8 cellular contexts compared by ENCODE assay signal in the genomic region with DNA sequence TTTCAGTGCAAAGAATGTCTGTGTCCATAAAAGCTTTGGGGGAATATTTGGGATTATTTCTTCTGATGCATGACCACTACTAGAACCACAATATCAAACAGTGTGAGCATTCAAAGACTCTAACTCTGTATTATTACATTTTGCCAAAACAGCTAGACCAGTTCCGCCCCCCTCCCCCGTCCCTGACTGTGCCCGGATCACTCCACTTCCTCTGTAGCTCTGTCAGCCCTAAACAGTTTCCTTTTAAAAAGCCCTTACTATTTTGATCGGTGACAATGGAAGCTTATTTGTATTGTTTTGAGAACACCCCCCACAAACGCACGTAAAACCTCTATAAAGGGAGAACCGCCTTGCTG. TPM values are rescaled to one million over a fixed set of nuclear protein-coding genes. Genes with fewer than 3 reads are reported as not detected.
DNase-seq lines count a peak whose midpoint lies in the region; ATAC-seq and TF ChIP-seq lines count a peak whose summit lies in the region.

No MANE protein-coding gene starts in this region.

- peaks cover 45% of the 10 kb centered on the region for H3K27me3 ChIP-seq in BLaER1
- H3K27me3 ChIP-seq in MG63 = peaks cover 58% of the 10 kb centered on the region
- H3K27me3 ChIP-seq in ascending aorta = peaks cover 16% of the 10 kb centered on the region
- peaks cover 0 to 90% (median 36%) of the 10 kb centered on the region in 3 donors for H3K27me3 ChIP-seq in stomach

- H3K27ac ChIP-seq in BLaER1 (peak overlapping the region; percentile 47; the same call in 1 of the 2 replicates), ascending aorta (peak overlapping the region in 1 of 2 donors; percentile 40), stomach (peak overlapping the region in 4 of 5 donors; percentile 28 to 73 (median 52))

- H4K20me1 ChIP-seq in BLaER1 = no peaks in the 10 kb centered on the region

- intact Hi-C loops in ascending aorta (cut with DNase I) = no loop called here
- intact Hi-C loops in stomach (cut with DNase I; ENCODE audit: low total_unique reads) = no loop called here

- H3K9ac ChIP-seq in BLaER1 = peak overlapping the region; percentile 69

- H3K4me1 ChIP-seq in BLaER1 (peaks cover 21% of the 10 kb centered on the region), ascending aorta (peaks cover 5 to 7% of the 10 kb centered on the region in 2 donors), stomach (peaks cover 11 to 24% (median 16%) of the 10 kb centered on the region in 4 donors)

- H3K4me3 ChIP-seq in BLaER1 (peak overlapping the region; percentile 77), MG63 (peak overlapping the region; percentile 43), ascending aorta (peak overlapping the region; percentile 54 to 66), iPS-18c (ENCODE audit: insufficient read depth, low read depth, low read length) (peak overlapping the region; percentile 77), stomach (peak overlapping the region; percentile 47 to 57 (median 50))

- DNase-seq in MG63 = no peak
- no peak for DNase-seq in ascending aorta (ENCODE audit: low spot score in 2 of 2)
- DNase-seq in stomach = no peak
- no peak for DNase-seq in OCI-M2 (lab: John Stamatoyannopoulos, UW; ENCODE audit: unreplicated experiment)
- DNase-seq in AG08396 (ENCODE audit: low spot score) = no peak

- 1 to 3% (median 1%) methylated on average over 7 of the region's 7 CpGs for WGBS in stomach, 5 donors

- H3K36me3 ChIP-seq in BLaER1 = no peaks in the 10 kb centered on the region
- no peaks in the 10 kb centered on the region for H3K36me3 ChIP-seq in MG63
- H3K36me3 ChIP-seq in ascending aorta = no peaks in the 10 kb centered on the region
- no peaks in the 10 kb centered on the region for H3K36me3 ChIP-seq in stomach

- peak overlapping the region; percentile 97 for H3K4me2 ChIP-seq in BLaER1

- TF ChIP-seq CTCF in ascending aorta (IDR thresholded peaks at IDR 0.05) = no peak
- TF ChIP-seq CTCF in stomach (IDR thresholded peaks at IDR 0.05) = no peak

- no peak for TF ChIP-seq EP300 in stomach (IDR thresholded peaks at IDR 0.05)

- TF ChIP-seq POLR2A in stomach (IDR thresholded peaks at IDR 0.05) = no peak

- H3K9me3 ChIP-seq in BLaER1 = no peaks in the 10 kb centered on the region
- no peaks in the 10 kb centered on the region for H3K9me3 ChIP-seq in MG63
- H3K9me3 ChIP-seq in ascending aorta = no peaks in the 10 kb centered on the region
- H3K9me3 ChIP-seq in iPS-18c (ENCODE audit: control insufficient read depth, insufficient read depth, low read length) = no peaks in the 10 kb centered on the region
- no peaks in the 10 kb centered on the region for H3K9me3 ChIP-seq in stomach

- no peak for ATAC-seq in GM21825 (IDR thresholded peaks at IDR 0.05; ENCODE audit: unreplicated experiment)

RNA-seq across cellular contexts. Expression of a gene that starts 36.6 kb away (rescaled TPM):
- total RNA-seq in MG63 (2014; rRNA removed; shearing (Covaris generic); ENCODE audit: low replicate concordance) = 1.8 and 8.7 TPM in 2 replicates
- 1.2 TPM for total RNA-seq in ascending aorta
- total RNA-seq in stomach = 10 to 100 TPM; 20.4 to 33.3 (median 22.8) TPM
- polyA plus RNA-seq in stomach = 10 to 100 TPM in 1 of 3 donors, 1 to 10 TPM in 2; 2.9 to 25.1 (median 8.5) TPM
